ENCODE assay signal across 26 cellular contexts in the genomic region with DNA sequence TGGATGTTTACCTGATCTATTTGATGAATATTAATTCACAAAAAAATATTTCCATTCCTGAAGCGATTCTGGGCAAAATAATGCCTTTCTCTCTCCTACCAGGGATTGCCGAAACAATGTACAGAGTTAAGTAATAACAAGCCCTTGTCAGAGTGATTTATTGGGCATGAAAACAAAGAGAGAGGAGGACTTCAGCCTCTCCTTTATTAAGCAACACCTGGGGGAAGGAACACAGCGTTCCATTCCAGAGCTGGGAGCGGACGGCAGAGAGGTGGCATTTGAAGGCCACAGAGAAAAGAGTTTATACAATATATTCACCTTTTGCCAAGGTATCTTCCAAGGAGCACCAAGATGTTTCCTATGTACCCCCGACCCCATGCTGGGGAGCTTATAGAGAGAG.
DNase-seq lines count a peak whose midpoint lies in the region; ATAC-seq and TF ChIP-seq lines count a peak whose summit lies in the region.
"Had no signal": no experiment of that assay in that cellular context is flagged by ENCODE, and none has a peak within 500 bp of the region (broad histone marks: within the 10 kb centered on the region; RNA-seq: fewer than 3 reads in every experiment).

No MANE protein-coding gene starts in this region.

- no peak for TF ChIP-seq POLR2A in gastrocnemius medialis (IDR thresholded peaks at IDR 0.05)

- H3K27me3 ChIP-seq in kidney epithelial cell (ENCODE audit: control insufficient read depth, insufficient read depth, low read length) (no peaks in the 10 kb centered on the region), gastrocnemius medialis (no peaks in the 10 kb centered on the region)
- H3K27me3 ChIP-seq: brain microvascular endothelial cell had no signal

- no peaks in the 10 kb centered on the region for H3K4me1 ChIP-seq in gastrocnemius medialis
- H3K4me1 ChIP-seq: tibial artery had no signal

- DNase-seq in LNCaP clone FGC (ENCODE audit: low read depth) (peak; percentile 61), kidney epithelial cell (ENCODE audit: low read depth) (peak; percentile 29), gastrocnemius medialis (peak; percentile 3 to 54), NCI-H2107 (lab: John Stamatoyannopoulos, UW) (no peak), NCI-H2029 treated with DMSO at 0.1 percent for 48 hours (lab: John Stamatoyannopoulos, UW) (no peak)
- no peak for DNase-seq in activated CD4-positive, alpha-beta T cell treated with anti-CD3 and anti-CD28 coated beads, Interleukin-2, amount 50 U/mL, for 4 hours
- DNase-seq: activated CD4-positive, alpha-beta memory T cell treated with anti-CD3 and anti-CD28 coated beads for 36 hours; activated CD4-positive, CD25-positive, alpha-beta regulatory T cell; activated gamma-delta T cell; activated T-cell treated with anti-CD3 and anti-CD28 coated beads for 4 hours; brain microvascular endothelial cell; CD8-positive, alpha-beta memory T cell; effector memory CD8-positive, alpha-beta T cell; GF-D8; head of caudate nucleus; Karpas-422; NCI-H1092; NCI-H526; stimulated activated CD4-positive, alpha-beta T cell treated with anti-CD3 and anti-CD28 coated beads, Interleukin-2, amount 100 ng/mL, for 48 hours; stimulated activated naive CD8-positive, alpha-beta T cell treated with anti-CD3 and anti-CD28 coated beads, Interleukin-15, Interleukin-2, amounts not matched to agents 100 U/mL and 50 U/mL, for 24 hours; T1000; tibial artery had no signal

- H3K4me3 ChIP-seq in LNCaP clone FGC (ENCODE audit: low read depth, low read length): no peak overlapping the region
- no peak overlapping the region for H3K4me3 ChIP-seq in kidney epithelial cell (ENCODE audit: low read depth, low read length)
- H3K4me3 ChIP-seq in gastrocnemius medialis: no peak overlapping the region
- H3K4me3 ChIP-seq: tibial artery had no signal

- intact Hi-C loops in gastrocnemius medialis (cut with DNase I; ENCODE audit: low total_unique reads): no loop called here

- peak; percentile 92 to 97 for ATAC-seq in gastrocnemius medialis
- no peak for ATAC-seq in GM21717 (IDR thresholded peaks at IDR 0.05; ENCODE audit: unreplicated experiment)
- ATAC-seq: effector memory CD8-positive, alpha-beta T cell; HCT116; Right ventricle myocardium inferior; stimulated activated naive CD8-positive, alpha-beta T cell treated with anti-CD3 and anti-CD28 coated beads, Interleukin-15, Interleukin-2, amounts not matched to agents 100 U/mL and 50 U/mL, for 24 hours had no signal

- in situ Hi-C loops in gastrocnemius medialis (cut with MboI; ENCODE audit: low sequenced_read_pairs in 4 of 4): no loop called here

- TF ChIP-seq CTCF in LNCaP clone FGC (IDR thresholded peaks at IDR 0.05; ENCODE audit: control insufficient read depth, extremely low read depth, insufficient read depth) (no peak), VCaP (conservative IDR thresholded peaks at IDR 0.05) (no peak), kidney epithelial cell (IDR thresholded peaks at IDR 0.05; ENCODE audit: insufficient read depth, low read length, poor library complexity, severe bottlenecking) (no peak), gastrocnemius medialis (IDR thresholded peaks at IDR 0.05 in 4 of 5, conservative IDR thresholded peaks at IDR 0.05 in 1 of 5) (no peak)

- H3K27ac ChIP-seq in VCaP: peak overlapping the region; percentile 79
- H3K27ac ChIP-seq in gastrocnemius medialis: no peak overlapping the region
- H3K27ac ChIP-seq: brain microvascular endothelial cell, tibial artery had no signal

- no peaks in the 10 kb centered on the region for H3K9me3 ChIP-seq in gastrocnemius medialis
- H3K9me3 ChIP-seq: tibial artery had no signal

- H3K36me3 ChIP-seq in kidney epithelial cell (ENCODE audit: control insufficient read depth, insufficient read depth, low read length): no peaks in the 10 kb centered on the region
- H3K36me3 ChIP-seq in gastrocnemius medialis: no peaks in the 10 kb centered on the region
- H3K36me3 ChIP-seq: brain microvascular endothelial cell, tibial artery had no signal

Comparison
In these comparisons a context has a peak if more than half of its experiments do, and no peak if none do; other contexts are left out.
1. DNase-seq: peak in LNCaP clone FGC (single experiment), kidney epithelial cell (single experiment) and gastrocnemius medialis (2 of 2); none in NCI-H2107 (single experiment), activated CD4-positive, alpha-beta T cell treated with anti-CD3 and anti-CD28 coated beads, Interleukin-2, amount 50 U/mL, for 4 hours (0 of 2) and NCI-H2029 treated with DMSO at 0.1 percent for 48 hours (single experiment).